ENCODE assay signal across 8 cellular contexts in the genomic region with DNA sequence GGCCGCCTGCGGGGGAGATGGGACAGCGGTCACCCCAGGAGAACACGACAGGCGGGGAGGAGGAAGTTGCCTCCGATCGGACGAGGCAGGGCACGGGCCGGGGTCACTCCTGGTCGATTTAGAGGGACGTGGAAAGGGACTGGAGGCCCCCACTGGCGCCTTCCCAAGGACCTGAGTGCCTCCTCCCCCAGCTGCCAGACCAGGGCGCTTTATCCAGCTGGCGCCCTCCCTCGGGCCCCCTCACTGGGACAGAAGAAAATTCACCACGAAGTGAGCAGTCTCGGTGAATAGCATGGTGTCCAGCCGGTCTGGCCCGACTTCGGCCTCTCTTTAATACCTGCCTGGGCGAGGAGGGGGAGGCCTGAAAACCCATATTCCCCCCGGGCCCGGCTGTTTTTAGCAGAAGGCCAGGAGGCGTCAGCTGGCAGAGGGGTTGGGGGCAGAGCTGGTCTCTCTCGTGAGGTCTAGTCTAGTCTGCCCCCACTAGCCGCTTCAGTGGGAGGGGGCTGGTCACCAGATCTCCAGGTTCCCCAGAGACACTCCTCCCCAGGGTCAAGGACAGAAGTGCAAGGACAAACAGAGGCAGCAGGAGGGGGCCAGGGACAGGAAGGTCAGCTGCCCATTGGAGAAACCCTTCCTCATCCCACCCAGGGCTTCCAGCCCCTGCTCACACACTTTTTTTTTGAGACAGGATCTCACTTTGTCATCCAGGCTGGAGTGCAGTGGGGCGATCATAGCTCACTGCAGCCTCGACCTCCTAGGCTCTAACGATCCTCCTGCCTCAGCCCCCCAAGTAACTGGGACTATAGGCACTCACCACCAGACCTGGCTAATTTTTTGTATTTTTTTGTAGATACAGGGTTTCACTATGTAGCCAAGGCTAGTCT. TPM values are rescaled to one million over a fixed set of nuclear protein-coding genes. Genes with fewer than 3 reads are reported as not detected.
DNase-seq lines count a peak whose midpoint lies in the region; ATAC-seq and TF ChIP-seq lines count a peak whose summit lies in the region.

No MANE protein-coding gene starts in this region.

- H3K27ac Mint-ChIP-seq in endothelial cell (ENCODE audit: unreplicated experiment), result peak overlapping the region; percentile 9

- H3K27me3 Mint-ChIP-seq in endothelial cell (ENCODE audit: unreplicated experiment), result peaks cover 8% of the 10 kb centered on the region

- H3K4me1 Mint-ChIP-seq in endothelial cell (ENCODE audit: unreplicated experiment), result peaks cover 56% of the 10 kb centered on the region

- peak; percentile 20; the same call in 1 of the 2 replicates for TF ChIP-seq CTCF in BJ (IDR thresholded peaks at IDR 0.05; ENCODE audit: insufficient read depth, low read depth, low read length)
- no peak for TF ChIP-seq CTCF in endothelial cell (IDR thresholded peaks at IDR 0.05; ENCODE audit: unreplicated experiment)
- TF ChIP-seq CTCF in mucosa of descending colon (IDR thresholded peaks at IDR 0.05), result no peak
- TF ChIP-seq CTCF in uterus (IDR thresholded peaks at IDR 0.05), result no peak

- peaks cover 5% of the 10 kb centered on the region for H3K36me3 Mint-ChIP-seq in endothelial cell (ENCODE audit: low read depth, unreplicated experiment)

- H3K27ac ChIP-seq in uterus, result peak overlapping the region; percentile 90 to 96

- H3K27me3 ChIP-seq in BJ (ENCODE audit: control insufficient read depth, insufficient read depth, low read length) (no peaks in the 10 kb centered on the region), uterus (no peaks in the 10 kb centered on the region)

- CTCF ChIA-PET in BJ (lab: Yijun Ruan, JAX), result interaction anchor here (0.6 to 2.5 kb wide), 10 partner anchors 10 to 145 kb away, joined by 3 to 8 read pairs (median 4); partner anchors contain the start of genes FAM167B, FAM229A and MARCKSL1

- peak; percentile 6 for ATAC-seq in GM19455 (IDR thresholded peaks at IDR 0.05; ENCODE audit: unreplicated experiment)
- peak; percentile 21 for ATAC-seq in mucosa of descending colon
- no peak for ATAC-seq in GM18519 (IDR thresholded peaks at IDR 0.05; ENCODE audit: low FRiP score, unreplicated experiment)

- H3K4me3 Mint-ChIP-seq in endothelial cell (ENCODE audit: unreplicated experiment), result peak overlapping the region; percentile 51

- H3K36me3 ChIP-seq in BJ (ENCODE audit: control insufficient read depth, insufficient read depth, low read length) (no peaks in the 10 kb centered on the region), mucosa of descending colon (ENCODE audit: low read depth) (no peaks in the 10 kb centered on the region), uterus (no peaks in the 10 kb centered on the region)

- intact Hi-C loops in mucosa of descending colon (cut with DNase I, micrococcal nuclease) (no loop called here), uterus (cut with DNase I; ENCODE audit: low total_unique reads) (no loop called here)

- H3K9me3 Mint-ChIP-seq in endothelial cell (ENCODE audit: unreplicated experiment), result no peaks in the 10 kb centered on the region

- TF ChIP-seq POLR2A in uterus (IDR thresholded peaks at IDR 0.05), result no peak

- H3K9me3 ChIP-seq in mucosa of descending colon, result no peaks in the 10 kb centered on the region
- no peaks in the 10 kb centered on the region for H3K9me3 ChIP-seq in uterus

- POLR2A ChIA-PET in BJ (lab: Charles Lee), result interaction anchor here (0.7 to 1.0 kb wide), 2 partner anchors 16 to 564 kb away, joined by 4 to 10 read pairs; partner anchors contain the start of gene MARCKSL1

- DNase-seq in BJ (ENCODE audit: low read depth), result no peak
- peak; percentile 55 for DNase-seq in RPMI8226
- no peak for DNase-seq in endothelial cell (ENCODE audit: low spot score)
- DNase-seq in mucosa of descending colon, result peak in 2 of 3 donors; percentile 64 to 79
- DNase-seq in uterus, result peak; percentile 66 to 68
- DNase-seq in NCI-H2107 (lab: John Stamatoyannopoulos, UW), result no peak

- peaks cover 9% of the 10 kb centered on the region for H3K4me1 ChIP-seq in mucosa of descending colon (ENCODE audit: low read depth)
- peaks cover 12 to 28% of the 10 kb centered on the region in 2 donors for H3K4me1 ChIP-seq in uterus

- H3K4me3 ChIP-seq in BJ (ENCODE audit: low read depth, low read length), result peak overlapping the region; percentile 61
- H3K4me3 ChIP-seq in mucosa of descending colon, result peak overlapping the region; percentile 36
- H3K4me3 ChIP-seq in uterus, result peak overlapping the region; percentile 42 to 69

RNA-seq across cellular contexts. Expression of gene FAM229A, which starts 10.2 kb away (rescaled TPM):
- polyA plus RNA-seq in BJ (2011; rRNA removed), result 1.3 and 2.4 TPM in 2 replicates
- polyA minus RNA-seq in BJ (2011; rRNA and poly(A)+ RNA removed), result 2.1 and 2.3 TPM in 2 replicates
- 8.5 TPM for total RNA-seq in endothelial cell (ENCODE audit: unreplicated experiment)
- total RNA-seq in mucosa of descending colon, result 10 to 100 TPM in 1 of 3 donors, 1 to 10 TPM in 2; 8.5 to 12.9 (median 9.2) TPM
- total RNA-seq in uterus, result 10 to 100 TPM in 2 of 4 donors, 1 to 10 TPM in 1, not detected in 1; 5.2 to 20.2 (median 14.4) TPM

RNA-seq across cellular contexts. Expression of gene TSSK3, which starts 10.2 kb away (rescaled TPM):
- polyA plus RNA-seq in BJ (2011; rRNA removed), result 0.39 and 0.42 TPM in 2 replicates
- 0.33 TPM in 1 of 2 replicates, not detected in the other for polyA minus RNA-seq in BJ (2011; rRNA and poly(A)+ RNA removed)
- total RNA-seq in endothelial cell (ENCODE audit: unreplicated experiment) (0.67 TPM), mucosa of descending colon (1 to 10 TPM; 1.8 to 3.6 (median 2.3) TPM), uterus (10 to 100 TPM in 1 of 4 donors, under 1 TPM in 1, not detected in 2; 0.35 to 21.3 TPM)

RNA-seq across cellular contexts. Expression of gene MARCKSL1, which starts 16.1 kb away (rescaled TPM):
- 41.3 and 52.0 TPM in 2 replicates for polyA plus RNA-seq in BJ (2011; rRNA removed)
- 15.6 and 17.8 TPM in 2 replicates for polyA minus RNA-seq in BJ (2011; rRNA and poly(A)+ RNA removed)
- total RNA-seq in endothelial cell (ENCODE audit: unreplicated experiment) (730 TPM), mucosa of descending colon (100 to 1,000 TPM in 2 of 3 donors, 10 to 100 TPM in 1; 37.0 to 149 (median 140) TPM), uterus (10 to 100 TPM; 14.7 to 93.3 (median 53.0) TPM)

RNA-seq across cellular contexts. Expression of gene BSDC1, which starts 42.1 kb away (rescaled TPM):
- 53.6 and 74.1 TPM in 2 replicates for polyA plus RNA-seq in BJ (2011; rRNA removed)
- 30.0 and 30.9 TPM in 2 replicates for polyA minus RNA-seq in BJ (2011; rRNA and poly(A)+ RNA removed)
- total RNA-seq in endothelial cell (ENCODE audit: unreplicated experiment) (79.0 TPM), mucosa of descending colon (10 to 100 TPM; 72.1 to 89.9 (median 73.1) TPM), uterus (10 to 100 TPM; 25.9 to 77.4 (median 65.2) TPM)

Comparison
In these comparisons a context has a peak if more than half of its experiments do, and no peak if none do; other contexts are left out.
1. DNase-seq: peak in RPMI8226 (single experiment), mucosa of descending colon (2 of 3) and uterus (2 of 2); none in BJ (single experiment), endothelial cell (single experiment) and NCI-H2107 (single experiment).
2. Peak in every context shown above with its lines, with median percentiles within 50 percentile points of each other: H3K4me3 ChIP-seq.